ENCODE assay signal across 1 cellular context in genomic region chr6:7535498-7535897, GRCh38.
TF ChIP-seq lines count a peak whose summit lies in the region.

No MANE protein-coding gene starts in this region.

TF ChIP-seq in HCT116, 20 proteins besides CTCF, POLR2A, EP300 and RAD21 (continued from another document):
- no peak for TF ChIP-seq ZBTB33 (IDR thresholded peaks at IDR 0.05; ENCODE audit: extremely low read depth, insufficient replicate concordance, low read length)
- no peak for TF ChIP-seq REST (IDR thresholded peaks at IDR 0.05; ENCODE audit: low read depth)
- TF ChIP-seq SRF (IDR thresholded peaks at IDR 0.05; ENCODE audit: low read depth): no peak
- no peak for TF ChIP-seq FOSL1 (IDR thresholded peaks at IDR 0.05; ENCODE audit: low read depth)
- TF ChIP-seq SP1 (IDR thresholded peaks at IDR 0.05; ENCODE audit: low read depth): no peak
- no peak for TF ChIP-seq EZH2phosphoT487 (IDR thresholded peaks at IDR 0.05; ENCODE audit: borderline replicate concordance)
- no peak for TF ChIP-seq MAX (IDR thresholded peaks at IDR 0.05)
- no peak for TF ChIP-seq EGR1 (IDR thresholded peaks at IDR 0.05; ENCODE audit: low read depth)
- TF ChIP-seq SIN3A (IDR thresholded peaks at IDR 0.05; ENCODE audit: low read depth): no peak
- no peak for TF ChIP-seq ZNF274 (IDR thresholded peaks at IDR 0.05; ENCODE audit: low read depth, low read length)
- TF ChIP-seq POLR2AphosphoS5 (IDR thresholded peaks at IDR 0.05; ENCODE audit: low read depth, low read length): no peak
- no peak for TF ChIP-seq EZH2 (IDR thresholded peaks at IDR 0.05)
- no peak for TF ChIP-seq CBX3 (IDR thresholded peaks at IDR 0.05; ENCODE audit: low read depth)
